ENCODE assay signal across 28 cellular contexts in genomic region chr10:132404169-132404880, GRCh38. TPM values are rescaled to one million over a fixed set of nuclear protein-coding genes. Genes with fewer than 3 reads are reported as not detected.
DNase-seq lines count a peak whose midpoint lies in the region; ATAC-seq and TF ChIP-seq lines count a peak whose summit lies in the region.
"Had no signal": no experiment of that assay in that cellular context is flagged by ENCODE, and none has a peak within 500 bp of the region (broad histone marks: within the 10 kb centered on the region; RNA-seq: fewer than 3 reads in every experiment).

No MANE protein-coding gene starts in this region.

- H4K5ac ChIP-seq in mesendoderm (ENCODE audit: low read length) = no peak overlapping the region

- H3K79me2 ChIP-seq in mesendoderm (ENCODE audit: control insufficient read depth, insufficient read depth, low read length) = peaks cover 2% of the 10 kb centered on the region

- peaks cover 5% of the 10 kb centered on the region for H3K79me1 ChIP-seq in mesendoderm (ENCODE audit: low read length)

- H2BK120ac ChIP-seq in mesendoderm (ENCODE audit: low read depth, low read length) = no peak overlapping the region

- H3K27ac ChIP-seq in RWPE2 (ENCODE audit: poor library complexity, severe bottlenecking) = peak overlapping the region; percentile 22
- H3K27ac ChIP-seq in mesendoderm (ENCODE audit: low read depth, low read length) = no peak overlapping the region
- H3K27ac ChIP-seq in transverse colon = peak overlapping the region in 3 of 4 donors; percentile 96 to 98 (median 97)
- H3K27ac ChIP-seq: ascending aorta, neutrophil, Peyer's patch, SJSA1, tibial artery had no signal

- H3K9me3 ChIP-seq in RWPE2 (ENCODE audit: severe bottlenecking) (no peaks in the 10 kb centered on the region), transverse colon (no peaks in the 10 kb centered on the region)
- H3K9me3 ChIP-seq: ascending aorta, HAP-1, neutrophil, Peyer's patch, prostate gland, SJSA1, tibial artery had no signal

- no peak for TF ChIP-seq CTCF in RWPE2 (IDR thresholded peaks at IDR 0.05; ENCODE audit: poor library complexity, severe bottlenecking)
- no peak for TF ChIP-seq CTCF in transverse colon (IDR thresholded peaks at IDR 0.05)

- no peak for TF ChIP-seq EP300 in transverse colon (IDR thresholded peaks at IDR 0.05; ENCODE audit: low read depth)

- no peak overlapping the region for H3K23ac ChIP-seq in mesendoderm (ENCODE audit: low read length)

- intact Hi-C loops in transverse colon (cut with DNase I; ENCODE audit: low total_unique reads) = no loop called here

- H3K36me3 ChIP-seq in RWPE2 (ENCODE audit: low read depth) (peaks cover 17% of the 10 kb centered on the region), mesendoderm (ENCODE audit: control insufficient read depth, insufficient read depth, low read length) (no peaks in the 10 kb centered on the region), transverse colon (peaks cover 0 to 21% (median 6%) of the 10 kb centered on the region in 4 donors)
- H3K36me3 ChIP-seq: prostate gland, SJSA1 had no signal

- no peak for ATAC-seq in RWPE2 (ENCODE audit: low read depth)
- ATAC-seq: activated CD8-positive, alpha-beta T cell treated with anti-CD3 and anti-CD28 coated beads for 36 hours had no signal

- H3K27me3 ChIP-seq in RWPE2 (ENCODE audit: insufficient read depth, poor library complexity, severe bottlenecking) = no peaks in the 10 kb centered on the region
- H3K27me3 ChIP-seq in mesendoderm (ENCODE audit: insufficient read depth, low read length, poor library complexity) = no peaks in the 10 kb centered on the region
- no peaks in the 10 kb centered on the region for H3K27me3 ChIP-seq in transverse colon
- H3K27me3 ChIP-seq: ascending aorta, neutrophil, Peyer's patch, SJSA1, tibial artery had no signal

- WGBS in mesendoderm (ENCODE audit: extremely low coverage, insufficient coverage, low lambda C conversion rate) = no CpG with 5 or more reads among the region's 32 CpGs
- 86% methylated on average over 23 of the region's 32 CpGs; no CpG with 5 or more reads in 1 of the 2 donors for WGBS in transverse colon (ENCODE audit: low coverage in 1 of 2), 2 donors

- H3K9ac ChIP-seq in mesendoderm (ENCODE audit: low read length) = no peak overlapping the region

- H3K4me3 ChIP-seq in RWPE2 (ENCODE audit: severe bottlenecking) (no peak overlapping the region), mesendoderm (ENCODE audit: low read length) (no peak overlapping the region), transverse colon (no peak overlapping the region)
- H3K4me3 ChIP-seq: ascending aorta, HAP-1, Peyer's patch, prostate gland, SJSA1, tibial artery had no signal

- H2BK5ac ChIP-seq in mesendoderm (ENCODE audit: low read length) = no peak overlapping the region

- no peak overlapping the region for H2BK15ac ChIP-seq in mesendoderm (replicated peaks; ENCODE audit: low read depth)

- H4K8ac ChIP-seq in mesendoderm (ENCODE audit: low read depth, low read length) = no peak overlapping the region

- no peak for TF ChIP-seq POLR2A in transverse colon (IDR thresholded peaks at IDR 0.05)

- H3K4ac ChIP-seq in mesendoderm (ENCODE audit: low read depth, low read length) = no peak overlapping the region

- no peak overlapping the region for H2AK5ac ChIP-seq in mesendoderm (ENCODE audit: low read length)

- peak overlapping the region; percentile 42 for H3K56ac ChIP-seq in mesendoderm (ENCODE audit: low read length)

- no peak overlapping the region for H3K18ac ChIP-seq in mesendoderm (ENCODE audit: low read length)

- DNase-seq in RWPE2 (ENCODE audit: low spot score) (no peak), epidermal melanocyte (ENCODE audit: insufficient read length, low spot score) (peak; percentile 13), mesendoderm (no peak), transverse colon (no peak), A172 (ENCODE audit: low spot score) (no peak), NCI-H1092 (lab: John Stamatoyannopoulos, UW) (no peak), NCI-H446 treated with DMSO at 0.1 percent for 48 hours (lab: John Stamatoyannopoulos, UW) (no peak)
- DNase-seq: activated CD4-positive, alpha-beta T cell treated with anti-CD3 and anti-CD28 coated beads for 1 hour; activated CD8-positive, alpha-beta T cell treated with anti-CD3 and anti-CD28 coated beads for 36 hours; activated effector memory CD4-positive, alpha-beta T cell treated with Interleukin-2 at 50 U/mL for 16 hours; activated T-cell treated with anti-CD3 and anti-CD28 coated beads for 4 hours; caudate nucleus; dermis blood vessel endothelial cell; DMS79 treated with DMSO at 0.1 percent for 48 hours; GF-D8; NCI-H1105; NCI-H1930; NCI-H526 treated with DMSO at 0.1 percent for 48 hours; stimulated activated CD4-positive, alpha-beta T cell treated with anti-CD3 and anti-CD28 coated beads, Interleukin-1b, Interleukin-23, amount 100 ng/mL, for 48 hours; stimulated activated CD8-positive, alpha-beta memory T cell treated with anti-CD3 and anti-CD28 coated beads, Interleukin-4, amount 100 ng/mL, for 48 hours; T-helper 1 cell; tibial artery had no signal

- in situ Hi-C loops in transverse colon (cut with MboI; ENCODE audit: low pct_ligation_motif_present in 1 of 4, low pct_unique_long_range_greater_than_20kb in 1 of 4, low sequenced_read_pairs in 3 of 4) = no loop called here

- no peak overlapping the region for H3K4me2 ChIP-seq in mesendoderm (ENCODE audit: low read length)

- peaks cover 27% of the 10 kb centered on the region for H3K4me1 ChIP-seq in RWPE2 (ENCODE audit: insufficient read depth, poor library complexity, severe bottlenecking)
- H3K4me1 ChIP-seq in mesendoderm (ENCODE audit: control insufficient read depth, low read depth, low read length) = peaks cover 10% of the 10 kb centered on the region
- peaks cover 55 to 81% (median 72%) of the 10 kb centered on the region in 4 donors for H3K4me1 ChIP-seq in transverse colon
- H3K4me1 ChIP-seq: HAP-1, SJSA1 had no signal

RNA-seq across cellular contexts. Expression of gene PWWP2B, which starts 7.3 kb away (rescaled TPM):
- 4.0 TPM for polyA plus RNA-seq in mesendoderm (2013, experiment 1 of 2)
- polyA plus RNA-seq in mesendoderm (2013, experiment 2 of 2) = 3.9 TPM
- total RNA-seq in transverse colon = 100 to 1,000 TPM in 1 of 4 donors, 10 to 100 TPM in 3; 45.9 to 129 (median 61.2) TPM
- total RNA-seq in A172 (2014; rRNA removed; shearing (Covaris generic)) = 12.1 and 20.9 TPM in 2 replicates
